1 cellular context compared by ENCODE assay signal in genomic region chr16:27901956-27902355, GRCh38.
TF ChIP-seq lines count a peak whose summit lies in the region.

No MANE protein-coding gene starts in this region.

TF ChIP-seq in IMR-90, 13 proteins besides CTCF, POLR2A, EP300 and RAD21 (continued from another document):
- TF ChIP-seq RCOR1 (IDR thresholded peaks at IDR 0.05; ENCODE audit: insufficient replicate concordance, low read length) (no peak), NFE2L2 (IDR thresholded peaks at IDR 0.05; ENCODE audit: low read depth, low read length) (no peak), USF2 (IDR thresholded peaks at IDR 0.05; ENCODE audit: low read depth, low read length) (no peak), MAZ (IDR thresholded peaks at IDR 0.05; ENCODE audit: borderline replicate concordance, low read depth, low read length) (no peak), MXI1 (IDR thresholded peaks at IDR 0.05; ENCODE audit: borderline replicate concordance, low read depth, low read length) (no peak), RFX5 (IDR thresholded peaks at IDR 0.05; ENCODE audit: low read depth, low read length) (no peak), CEBPB (IDR thresholded peaks at IDR 0.05; ENCODE audit: low read depth, low read length) (no peak), FOS (IDR thresholded peaks at IDR 0.05; ENCODE audit: low read depth, low read length) (no peak)
